Comparison of ENCODE assay signal across 8 cellular contexts in genomic region chr2:241508240-241508509, GRCh38. TPM values are rescaled to one million over a fixed set of nuclear protein-coding genes. Genes with fewer than 3 reads are reported as not detected.
DNase-seq lines count a peak whose midpoint lies in the region; ATAC-seq, FAIRE-seq and TF ChIP-seq lines count a peak whose summit lies in the region.

No MANE protein-coding gene starts in this region.

- H3K36me3 ChIP-seq in BJ (ENCODE audit: control insufficient read depth, insufficient read depth, low read length) (peaks cover 1% of the 10 kb centered on the region; the same call in 1 of the 2 replicates), adipocyte (ENCODE audit: control insufficient read depth, insufficient read depth, low read length, severe bottlenecking) (peaks cover 5% of the 10 kb centered on the region), kidney (ENCODE audit: control insufficient read depth in 1 of 2, insufficient read depth in 2 of 2, low read length in 2 of 2) (no peaks in the 10 kb centered on the region), stomach smooth muscle (ENCODE audit: control insufficient read depth in 2 of 2, insufficient read depth in 2 of 2, low read length in 2 of 2) (peaks cover 0 to 10% of the 10 kb centered on the region in 2 donors)

- intact Hi-C loops in kidney (cut with DNase I): no loop called here

- CTCF ChIA-PET in BJ (lab: Yijun Ruan, JAX): interaction anchor here (1.0 kb wide), 1 partner anchor 48 kb away, joined by 3 read pairs; no protein-coding TSS in a partner anchor

- ATAC-seq in GM19395 (IDR thresholded peaks at IDR 0.05; ENCODE audit: unreplicated experiment): peak; percentile 32
- ATAC-seq in HG03571 (IDR thresholded peaks at IDR 0.05; ENCODE audit: unreplicated experiment): peak; percentile 24

- peak overlapping the region in 1 of 2 donors; percentile 62 for H3K27ac ChIP-seq in kidney (ENCODE audit: low read depth in 2 of 2, low read length in 2 of 2)
- no peak overlapping the region for H3K27ac ChIP-seq in stomach smooth muscle (ENCODE audit: low read length)

- peaks cover 30% of the 10 kb centered on the region for H3K4me1 ChIP-seq in adipocyte (ENCODE audit: control insufficient read depth, insufficient read depth, low read length)
- peaks cover 4 to 17% of the 10 kb centered on the region in 2 donors for H3K4me1 ChIP-seq in kidney (ENCODE audit: control insufficient read depth in 1 of 2, insufficient read depth in 1 of 2, low read depth in 1 of 2, low read length in 2 of 2)
- H3K4me1 ChIP-seq in stomach smooth muscle (ENCODE audit: control insufficient read depth, insufficient read depth, low read length): peaks cover 34% of the 10 kb centered on the region

- H3K9me3 ChIP-seq in adipocyte (ENCODE audit: control insufficient read depth, low read length) (no peaks in the 10 kb centered on the region), kidney (ENCODE audit: control insufficient read depth in 1 of 2, low read length in 2 of 2) (no peaks in the 10 kb centered on the region), stomach smooth muscle (ENCODE audit: control insufficient read depth in 2 of 2, low read length in 2 of 2) (no peaks in the 10 kb centered on the region)

- H3K4me3 ChIP-seq in BJ (ENCODE audit: low read depth, low read length) (peak overlapping the region; percentile 89), adipocyte (ENCODE audit: low read length) (peak overlapping the region; percentile 89), kidney (ENCODE audit: low read length in 2 of 2) (peak overlapping the region; percentile 66 to 84), stomach smooth muscle (ENCODE audit: low read length in 2 of 2) (peak overlapping the region; percentile 69 to 86)

- FAIRE-seq in kidney (lab: Jason Lieb, UNC): no peak

- TF ChIP-seq CTCF in BJ (IDR thresholded peaks at IDR 0.05; ENCODE audit: insufficient read depth, low read depth, low read length): no peak
- TF ChIP-seq CTCF in kidney (IDR thresholded peaks at IDR 0.05; ENCODE audit: borderline replicate concordance, extremely low read depth, insufficient read depth): no peak

- POLR2A ChIA-PET in BJ (lab: Charles Lee): no interaction called here

- H3K9ac ChIP-seq in adipocyte (ENCODE audit: low read length): peak overlapping the region; percentile 90
- H3K9ac ChIP-seq in kidney (ENCODE audit: low read length in 2 of 2): no peak overlapping the region
- peak overlapping the region in 1 of 2 donors; percentile 77 for H3K9ac ChIP-seq in stomach smooth muscle (ENCODE audit: low read length in 2 of 2)

- H3K27me3 ChIP-seq in BJ (ENCODE audit: control insufficient read depth, insufficient read depth, low read length) (no peaks in the 10 kb centered on the region), adipocyte (replicated peaks; ENCODE audit: control insufficient read depth, insufficient read depth, low read length) (no peaks in the 10 kb centered on the region), stomach smooth muscle (ENCODE audit: control insufficient read depth in 1 of 2, insufficient read depth in 2 of 2, low read length in 2 of 2) (no peaks in the 10 kb centered on the region)

- DNase-seq in BJ (ENCODE audit: low read depth): no peak
- DNase-seq in adipocyte (ENCODE audit: low read depth): no peak
- no peak for DNase-seq in kidney
- DNase-seq in NCI-H2107 (lab: John Stamatoyannopoulos, UW): no peak
- DNase-seq in NCI-H446 treated with DMSO at 0.1 percent for 48 hours (lab: John Stamatoyannopoulos, UW): no peak

RNA-seq across cellular contexts. Expression of gene STK25, which starts 0.2 kb away (rescaled TPM):
- 232 and 386 TPM in 2 replicates for polyA plus RNA-seq in BJ (2011; rRNA removed)
- 160 and 245 TPM in 2 replicates for polyA minus RNA-seq in BJ (2011; rRNA and poly(A)+ RNA removed)
- total RNA-seq in kidney: 151 TPM
- 119 TPM for polyA plus RNA-seq in kidney (ENCODE audit: insufficient read depth, low read depth, low replicate concordance)

RNA-seq across cellular contexts. Expression of gene BOK, which starts 50.4 kb away (rescaled TPM):
- polyA plus RNA-seq in BJ (2011; rRNA removed) (29.4 and 42.9 TPM in 2 replicates), kidney (ENCODE audit: insufficient read depth, low read depth, low replicate concordance) (22.9 TPM)
- 19.3 and 22.8 TPM in 2 replicates for polyA minus RNA-seq in BJ (2011; rRNA and poly(A)+ RNA removed)
- 28.8 TPM for total RNA-seq in kidney
